In the genomic region with DNA sequence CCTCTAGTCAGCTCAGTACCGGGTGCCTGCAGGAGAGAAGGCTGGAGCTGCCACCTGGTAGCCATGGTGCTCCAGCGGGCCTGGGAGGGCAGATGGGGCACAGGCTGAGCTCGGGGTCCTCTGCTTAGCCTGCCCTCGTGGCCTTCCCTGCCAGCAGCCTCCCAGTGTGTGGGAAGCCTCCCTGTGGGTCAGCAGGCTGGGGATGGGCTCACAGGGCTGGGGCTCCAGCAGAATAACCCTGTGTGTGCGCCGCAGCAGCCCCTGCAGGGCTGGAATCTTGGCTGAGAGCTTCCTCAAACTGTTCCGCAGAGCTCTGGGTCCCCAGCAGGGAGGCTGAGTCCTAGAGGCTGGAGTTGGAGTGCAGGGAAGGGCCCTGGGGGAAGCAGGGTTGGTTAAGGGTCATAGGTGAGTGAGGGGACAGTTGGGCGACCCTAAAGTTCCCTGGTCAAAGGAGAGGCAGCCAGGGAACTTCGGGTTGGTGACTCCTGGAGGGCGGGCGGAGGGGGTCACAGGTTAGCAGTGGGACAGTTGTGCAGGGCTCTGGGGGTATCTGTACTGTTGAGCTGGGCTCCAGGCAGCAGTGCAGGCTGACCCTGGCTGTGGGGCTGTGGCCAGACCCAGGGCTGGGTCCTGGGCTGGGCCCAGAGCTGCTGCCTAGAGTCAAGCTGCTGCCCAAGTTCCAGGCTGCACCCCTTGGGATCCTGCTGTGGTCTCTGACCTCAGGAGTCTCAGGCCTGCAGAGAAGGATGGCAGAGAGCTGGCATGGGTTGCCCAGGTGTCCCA, we compare ENCODE assay signal across 1 cellular context.
A peak's percentile ranks its signal among the peaks of the same experiment; 100 is the strongest.
TF ChIP-seq lines count a peak whose summit lies in the region.

No MANE protein-coding gene starts in this region.

TF ChIP-seq in HepG2, 621 proteins besides CTCF, POLR2A, EP300 and RAD21:
- no peak for TF ChIP-seq ELF1 (CRISPR knock-in tag; IDR thresholded peaks at IDR 0.05)
- peak; percentile 31 for TF ChIP-seq AGO2 (optimal IDR thresholded peaks at IDR 0.05; ENCODE audit: low read depth, low read length)
- TF ChIP-seq, protein P1, sequence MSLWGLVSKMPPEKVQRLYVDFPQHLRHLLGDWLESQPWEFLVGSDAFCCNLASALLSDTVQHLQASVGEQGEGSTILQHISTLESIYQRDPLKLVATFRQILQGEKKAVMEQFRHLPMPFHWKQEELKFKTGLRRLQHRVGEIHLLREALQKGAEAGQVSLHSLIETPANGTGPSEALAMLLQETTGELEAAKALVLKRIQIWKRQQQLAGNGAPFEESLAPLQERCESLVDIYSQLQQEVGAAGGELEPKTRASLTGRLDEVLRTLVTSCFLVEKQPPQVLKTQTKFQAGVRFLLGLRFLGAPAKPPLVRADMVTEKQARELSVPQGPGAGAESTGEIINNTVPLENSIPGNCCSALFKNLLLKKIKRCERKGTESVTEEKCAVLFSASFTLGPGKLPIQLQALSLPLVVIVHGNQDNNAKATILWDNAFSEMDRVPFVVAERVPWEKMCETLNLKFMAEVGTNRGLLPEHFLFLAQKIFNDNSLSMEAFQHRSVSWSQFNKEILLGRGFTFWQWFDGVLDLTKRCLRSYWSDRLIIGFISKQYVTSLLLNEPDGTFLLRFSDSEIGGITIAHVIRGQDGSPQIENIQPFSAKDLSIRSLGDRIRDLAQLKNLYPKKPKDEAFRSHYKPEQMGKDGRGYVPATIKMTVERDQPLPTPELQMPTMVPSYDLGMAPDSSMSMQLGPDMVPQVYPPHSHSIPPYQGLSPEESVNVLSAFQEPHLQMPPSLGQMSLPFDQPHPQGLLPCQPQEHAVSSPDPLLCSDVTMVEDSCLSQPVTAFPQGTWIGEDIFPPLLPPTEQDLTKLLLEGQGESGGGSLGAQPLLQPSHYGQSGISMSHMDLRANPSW (CRISPR knock-in tag; IDR thresholded peaks at IDR 0.05; ENCODE audit: borderline replicate concordance) = no peak
TF ChIP-seq in HepG2: peak in this region for 1.
